ENCODE assay signal across 1 cellular context in the genomic region with DNA sequence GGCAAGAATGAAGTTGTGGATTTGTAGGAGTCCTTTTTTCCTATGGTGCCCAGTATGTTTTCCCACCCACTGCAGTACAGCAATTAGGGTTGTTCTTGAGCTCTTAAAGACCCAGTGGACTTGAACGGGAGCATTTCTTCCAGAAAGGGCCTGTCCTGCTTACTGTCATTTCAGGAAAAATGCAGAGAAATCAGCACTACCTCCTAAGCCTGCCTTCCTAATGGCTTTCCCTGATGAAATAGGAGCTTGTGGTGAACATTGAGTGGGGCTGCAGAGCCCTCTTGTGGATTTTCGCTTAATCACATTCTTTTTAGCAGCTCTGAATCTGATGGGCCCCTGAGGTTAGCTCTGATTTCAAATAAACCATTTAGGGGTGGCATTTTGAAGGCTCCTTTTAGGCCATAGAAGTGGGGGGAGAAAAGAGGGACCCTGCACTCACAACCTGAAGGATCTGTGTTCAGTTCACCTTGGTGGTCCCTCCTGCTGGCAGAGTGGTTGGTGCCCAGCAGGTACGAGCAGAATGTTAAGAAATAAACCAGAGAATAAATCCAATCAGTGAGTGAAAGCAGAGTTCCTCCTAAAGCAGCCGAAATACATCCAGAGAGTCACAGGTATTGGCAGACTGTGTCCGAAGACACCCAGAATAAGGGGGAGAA.
TF ChIP-seq lines count a peak whose summit lies in the region.

No MANE protein-coding gene starts in this region.

TF ChIP-seq in IMR-90, 13 proteins besides CTCF, POLR2A, EP300 and RAD21 (continued from another document):
- TF ChIP-seq, protein P1, sequence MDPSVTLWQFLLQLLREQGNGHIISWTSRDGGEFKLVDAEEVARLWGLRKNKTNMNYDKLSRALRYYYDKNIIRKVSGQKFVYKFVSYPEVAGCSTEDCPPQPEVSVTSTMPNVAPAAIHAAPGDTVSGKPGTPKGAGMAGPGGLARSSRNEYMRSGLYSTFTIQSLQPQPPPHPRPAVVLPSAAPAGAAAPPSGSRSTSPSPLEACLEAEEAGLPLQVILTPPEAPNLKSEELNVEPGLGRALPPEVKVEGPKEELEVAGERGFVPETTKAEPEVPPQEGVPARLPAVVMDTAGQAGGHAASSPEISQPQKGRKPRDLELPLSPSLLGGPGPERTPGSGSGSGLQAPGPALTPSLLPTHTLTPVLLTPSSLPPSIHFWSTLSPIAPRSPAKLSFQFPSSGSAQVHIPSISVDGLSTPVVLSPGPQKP (IDR thresholded peaks at IDR 0.05; ENCODE audit: borderline replicate concordance, low read depth, low read length), result no peak
- no peak for TF ChIP-seq BHLHE40 (IDR thresholded peaks at IDR 0.05; ENCODE audit: low read depth, low read length)
- TF ChIP-seq CEBPB (IDR thresholded peaks at IDR 0.05; ENCODE audit: low read depth, low read length), result peak; percentile 78
- TF ChIP-seq, protein P2, sequence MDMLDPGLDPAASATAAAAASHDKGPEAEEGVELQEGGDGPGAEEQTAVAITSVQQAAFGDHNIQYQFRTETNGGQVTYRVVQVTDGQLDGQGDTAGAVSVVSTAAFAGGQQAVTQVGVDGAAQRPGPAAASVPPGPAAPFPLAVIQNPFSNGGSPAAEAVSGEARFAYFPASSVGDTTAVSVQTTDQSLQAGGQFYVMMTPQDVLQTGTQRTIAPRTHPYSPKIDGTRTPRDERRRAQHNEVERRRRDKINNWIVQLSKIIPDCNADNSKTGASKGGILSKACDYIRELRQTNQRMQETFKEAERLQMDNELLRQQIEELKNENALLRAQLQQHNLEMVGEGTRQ (IDR thresholded peaks at IDR 0.05; ENCODE audit: low read depth, low read length), result no peak
- peak; percentile 87 for TF ChIP-seq SMC3 (IDR thresholded peaks at IDR 0.05; ENCODE audit: low read depth, low read length)
